Comparison of ENCODE assay signal across 1 cellular context in the genomic region with DNA sequence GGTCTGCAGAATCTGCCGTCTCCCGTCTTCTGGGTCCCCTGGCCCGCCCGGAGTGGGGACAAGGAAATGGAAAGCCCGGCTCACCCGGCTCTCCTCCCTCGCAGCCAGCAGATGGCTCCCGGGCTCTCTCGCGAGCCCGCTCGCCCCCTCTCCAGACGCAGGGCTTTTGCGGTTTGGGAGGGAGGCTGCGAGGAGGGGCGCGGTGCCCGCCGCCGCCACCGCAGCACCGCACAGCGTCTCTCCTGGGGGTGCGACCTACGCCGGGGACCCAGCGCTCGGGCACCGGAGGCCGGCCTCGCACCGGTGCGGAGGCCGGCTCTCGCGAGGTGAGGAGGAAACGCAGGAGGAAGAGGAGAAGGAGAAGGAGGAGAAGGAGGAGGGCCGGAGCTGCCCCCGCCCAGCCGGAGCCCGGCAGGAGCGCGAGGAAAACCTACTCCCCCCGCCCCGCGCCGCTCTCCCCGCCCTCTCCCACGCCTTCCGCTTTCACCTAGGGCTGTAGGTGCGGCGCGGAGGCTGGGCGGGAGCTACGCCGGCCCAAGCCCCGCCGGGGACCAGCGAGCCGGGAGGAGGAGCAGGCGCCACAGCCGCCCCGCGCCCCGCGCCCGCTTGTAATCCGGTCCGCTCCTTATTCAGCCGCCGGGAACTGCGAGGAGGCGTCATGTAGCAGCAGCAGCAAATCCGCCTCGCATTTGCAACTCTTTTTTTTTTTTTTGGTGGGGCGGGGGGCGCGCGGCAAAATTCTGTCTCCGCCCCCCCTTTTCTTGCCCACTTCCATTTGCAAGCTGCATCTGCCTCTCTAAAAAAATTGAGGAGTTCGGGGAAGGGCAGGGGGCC.
TF ChIP-seq lines count a peak whose summit lies in the region.

TSS of gene CARMIL1 (plus strand) at position 461 of the 834 bp plus-strand sequence. CDS start 422 bp downstream, outside the sequence.

TF ChIP-seq in K562, 482 proteins besides CTCF, POLR2A, EP300 and RAD21 (continued from another document and continues in another):
- no peak for TF ChIP-seq SFPQ (IDR thresholded peaks at IDR 0.05; ENCODE audit: low read depth, low read length)
- no peak for TF ChIP-seq HMBOX1 (IDR thresholded peaks at IDR 0.05)
- TF ChIP-seq ZNF830 (CRISPR knock-in tag; IDR thresholded peaks at IDR 0.05) = no peak
- TF ChIP-seq, protein P1, sequence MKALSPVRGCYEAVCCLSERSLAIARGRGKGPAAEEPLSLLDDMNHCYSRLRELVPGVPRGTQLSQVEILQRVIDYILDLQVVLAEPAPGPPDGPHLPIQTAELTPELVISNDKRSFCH (CRISPR knock-in tag; IDR thresholded peaks at IDR 0.05) = no peak
- TF ChIP-seq, protein P1 (tag; IDR thresholded peaks at IDR 0.05) = no peak
- TF ChIP-seq, protein P2, sequence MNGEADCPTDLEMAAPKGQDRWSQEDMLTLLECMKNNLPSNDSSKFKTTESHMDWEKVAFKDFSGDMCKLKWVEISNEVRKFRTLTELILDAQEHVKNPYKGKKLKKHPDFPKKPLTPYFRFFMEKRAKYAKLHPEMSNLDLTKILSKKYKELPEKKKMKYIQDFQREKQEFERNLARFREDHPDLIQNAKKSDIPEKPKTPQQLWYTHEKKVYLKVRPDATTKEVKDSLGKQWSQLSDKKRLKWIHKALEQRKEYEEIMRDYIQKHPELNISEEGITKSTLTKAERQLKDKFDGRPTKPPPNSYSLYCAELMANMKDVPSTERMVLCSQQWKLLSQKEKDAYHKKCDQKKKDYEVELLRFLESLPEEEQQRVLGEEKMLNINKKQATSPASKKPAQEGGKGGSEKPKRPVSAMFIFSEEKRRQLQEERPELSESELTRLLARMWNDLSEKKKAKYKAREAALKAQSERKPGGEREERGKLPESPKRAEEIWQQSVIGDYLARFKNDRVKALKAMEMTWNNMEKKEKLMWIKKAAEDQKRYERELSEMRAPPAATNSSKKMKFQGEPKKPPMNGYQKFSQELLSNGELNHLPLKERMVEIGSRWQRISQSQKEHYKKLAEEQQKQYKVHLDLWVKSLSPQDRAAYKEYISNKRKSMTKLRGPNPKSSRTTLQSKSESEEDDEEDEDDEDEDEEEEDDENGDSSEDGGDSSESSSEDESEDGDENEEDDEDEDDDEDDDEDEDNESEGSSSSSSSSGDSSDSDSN (IDR thresholded peaks at IDR 0.05; ENCODE audit: borderline replicate concordance in 1 of 2, low read depth in 2 of 2, low read length in 2 of 2) = 0 out of 4 replicates have a peak, but pooled peaks of 1 of the 2 experiments have one; percentile 59
- no peak for TF ChIP-seq DIDO1 (tag; IDR thresholded peaks at IDR 0.05; ENCODE audit: low read depth)
- no peak for TF ChIP-seq ZNF224 (CRISPR knock-in tag; IDR thresholded peaks at IDR 0.05)
- no peak for TF ChIP-seq ZBTB33 (CRISPR knock-in tag; IDR thresholded peaks at IDR 0.05)
- TF ChIP-seq TRIM25 (IDR thresholded peaks at IDR 0.05; ENCODE audit: borderline replicate concordance) = no peak
- TF ChIP-seq HIVEP1 (CRISPR knock-in tag; IDR thresholded peaks at IDR 0.05) = no peak
- TF ChIP-seq FOXP1 (CRISPR knock-in tag; IDR thresholded peaks at IDR 0.05) = no peak
- no peak for TF ChIP-seq SMARCA4 (IDR thresholded peaks at IDR 0.05)
- no peak for TF ChIP-seq ZNF668 (CRISPR knock-in tag; IDR thresholded peaks at IDR 0.05)
- TF ChIP-seq SETDB1 (IDR thresholded peaks at IDR 0.05; ENCODE audit: low read length) = no peak
- TF ChIP-seq HCFC1 (IDR thresholded peaks at IDR 0.05; ENCODE audit: low read depth, low read length) = no peak
- no peak for TF ChIP-seq EWSR1 (IDR thresholded peaks at IDR 0.05; ENCODE audit: borderline replicate concordance, low read depth, partially characterized antibody)
- no peak for TF ChIP-seq MED1 (CRISPR knock-in tag; IDR thresholded peaks at IDR 0.05; ENCODE audit: borderline replicate concordance)
- no peak for TF ChIP-seq HOXB6 (CRISPR knock-in tag; IDR thresholded peaks at IDR 0.05; ENCODE audit: borderline replicate concordance)
- TF ChIP-seq ETS2 (tag; IDR thresholded peaks at IDR 0.05; ENCODE audit: borderline replicate concordance, poor library complexity, severe bottlenecking) = no peak
- no peak for TF ChIP-seq IFI16 (CRISPR knock-in tag; IDR thresholded peaks at IDR 0.05)
- TF ChIP-seq SPI1 (IDR thresholded peaks at IDR 0.05; ENCODE audit: borderline replicate concordance, low read depth, low read length) = peak; percentile 24; the same call in 1 of the 2 replicates
- TF ChIP-seq, protein P3, sequence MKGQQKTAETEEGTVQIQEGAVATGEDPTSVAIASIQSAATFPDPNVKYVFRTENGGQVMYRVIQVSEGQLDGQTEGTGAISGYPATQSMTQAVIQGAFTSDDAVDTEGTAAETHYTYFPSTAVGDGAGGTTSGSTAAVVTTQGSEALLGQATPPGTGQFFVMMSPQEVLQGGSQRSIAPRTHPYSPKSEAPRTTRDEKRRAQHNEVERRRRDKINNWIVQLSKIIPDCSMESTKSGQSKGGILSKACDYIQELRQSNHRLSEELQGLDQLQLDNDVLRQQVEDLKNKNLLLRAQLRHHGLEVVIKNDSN (CRISPR knock-in tag; IDR thresholded peaks at IDR 0.05) = no peak
- TF ChIP-seq OTX1 (CRISPR knock-in tag; IDR thresholded peaks at IDR 0.05) = no peak
- no peak for TF ChIP-seq MEF2A (IDR thresholded peaks at IDR 0.05; ENCODE audit: control insufficient read depth, low read depth, low read length)
- no peak for TF ChIP-seq NFRKB (IDR thresholded peaks at IDR 0.05; ENCODE audit: low read depth)
- TF ChIP-seq ZNF217 (CRISPR knock-in tag; IDR thresholded peaks at IDR 0.05) = no peak
- no peak for TF ChIP-seq ZC3H11A (IDR thresholded peaks at IDR 0.05; ENCODE audit: low read depth, low read length)
- no peak for TF ChIP-seq ZNF449 (CRISPR knock-in tag; IDR thresholded peaks at IDR 0.05)
- no peak for TF ChIP-seq RBBP5 (IDR thresholded peaks at IDR 0.05; ENCODE audit: borderline replicate concordance, insufficient read depth, low read length, poor library complexity, severe bottlenecking)
- TF ChIP-seq POLR3A (IDR thresholded peaks at IDR 0.05; ENCODE audit: borderline replicate concordance, extremely low read depth, insufficient read depth, insufficient read length) = no peak
- TF ChIP-seq ZC3H4 (CRISPR knock-in tag; IDR thresholded peaks at IDR 0.05; ENCODE audit: borderline replicate concordance) = no peak
- no peak for TF ChIP-seq CBX8 (IDR thresholded peaks at IDR 0.05; ENCODE audit: borderline replicate concordance, extremely low read depth, low read depth, low read length, poor library complexity, severe bottlenecking)
- no peak for TF ChIP-seq ZNF133 (CRISPR knock-in tag; IDR thresholded peaks at IDR 0.05)
- TF ChIP-seq, protein P4, sequence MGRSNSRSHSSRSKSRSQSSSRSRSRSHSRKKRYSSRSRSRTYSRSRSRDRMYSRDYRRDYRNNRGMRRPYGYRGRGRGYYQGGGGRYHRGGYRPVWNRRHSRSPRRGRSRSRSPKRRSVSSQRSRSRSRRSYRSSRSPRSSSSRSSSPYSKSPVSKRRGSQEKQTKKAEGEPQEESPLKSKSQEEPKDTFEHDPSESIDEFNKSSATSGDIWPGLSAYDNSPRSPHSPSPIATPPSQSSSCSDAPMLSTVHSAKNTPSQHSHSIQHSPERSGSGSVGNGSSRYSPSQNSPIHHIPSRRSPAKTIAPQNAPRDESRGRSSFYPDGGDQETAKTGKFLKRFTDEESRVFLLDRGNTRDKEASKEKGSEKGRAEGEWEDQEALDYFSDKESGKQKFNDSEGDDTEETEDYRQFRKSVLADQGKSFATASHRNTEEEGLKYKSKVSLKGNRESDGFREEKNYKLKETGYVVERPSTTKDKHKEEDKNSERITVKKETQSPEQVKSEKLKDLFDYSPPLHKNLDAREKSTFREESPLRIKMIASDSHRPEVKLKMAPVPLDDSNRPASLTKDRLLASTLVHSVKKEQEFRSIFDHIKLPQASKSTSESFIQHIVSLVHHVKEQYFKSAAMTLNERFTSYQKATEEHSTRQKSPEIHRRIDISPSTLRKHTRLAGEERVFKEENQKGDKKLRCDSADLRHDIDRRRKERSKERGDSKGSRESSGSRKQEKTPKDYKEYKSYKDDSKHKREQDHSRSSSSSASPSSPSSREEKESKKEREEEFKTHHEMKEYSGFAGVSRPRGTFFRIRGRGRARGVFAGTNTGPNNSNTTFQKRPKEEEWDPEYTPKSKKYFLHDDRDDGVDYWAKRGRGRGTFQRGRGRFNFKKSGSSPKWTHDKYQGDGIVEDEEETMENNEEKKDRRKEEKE (IDR thresholded peaks at IDR 0.05; ENCODE audit: borderline replicate concordance in 1 of 2, control insufficient read depth in 1 of 2, low read depth in 2 of 2, low read length in 1 of 2) = no peak
- no peak for TF ChIP-seq MAFF (IDR thresholded peaks at IDR 0.05; ENCODE audit: low read length)
- TF ChIP-seq CBX2 (IDR thresholded peaks at IDR 0.05; ENCODE audit: insufficient read depth, low read length, poor library complexity, severe bottlenecking) = no peak
- TF ChIP-seq, protein P5, sequence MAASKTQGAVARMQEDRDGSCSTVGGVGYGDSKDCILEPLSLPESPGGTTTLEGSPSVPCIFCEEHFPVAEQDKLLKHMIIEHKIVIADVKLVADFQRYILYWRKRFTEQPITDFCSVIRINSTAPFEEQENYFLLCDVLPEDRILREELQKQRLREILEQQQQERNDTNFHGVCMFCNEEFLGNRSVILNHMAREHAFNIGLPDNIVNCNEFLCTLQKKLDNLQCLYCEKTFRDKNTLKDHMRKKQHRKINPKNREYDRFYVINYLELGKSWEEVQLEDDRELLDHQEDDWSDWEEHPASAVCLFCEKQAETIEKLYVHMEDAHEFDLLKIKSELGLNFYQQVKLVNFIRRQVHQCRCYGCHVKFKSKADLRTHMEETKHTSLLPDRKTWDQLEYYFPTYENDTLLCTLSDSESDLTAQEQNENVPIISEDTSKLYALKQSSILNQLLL (CRISPR knock-in tag; IDR thresholded peaks at IDR 0.05; ENCODE audit: borderline replicate concordance) = no peak
- no peak for TF ChIP-seq CGGBP1 (CRISPR knock-in tag; IDR thresholded peaks at IDR 0.05)
- no peak for TF ChIP-seq BRF1 (IDR thresholded peaks at IDR 0.05; ENCODE audit: borderline replicate concordance, extremely low read depth, insufficient read length)
- no peak for TF ChIP-seq SRF (CRISPR knock-in tag; IDR thresholded peaks at IDR 0.05)
- TF ChIP-seq KAT7 (CRISPR knock-in tag; IDR thresholded peaks at IDR 0.05; ENCODE audit: borderline replicate concordance) = no peak
